ENCODE assay signal across 10 cellular contexts in genomic region chr17:75752405-75753192, GRCh38. TPM values are rescaled to one million over a fixed set of nuclear protein-coding genes. Genes with fewer than 3 reads are reported as not detected.
DNase-seq lines count a peak whose midpoint lies in the region; ATAC-seq and TF ChIP-seq lines count a peak whose summit lies in the region.
"Had no signal": no experiment of that assay in that cellular context is flagged by ENCODE, and none has a peak within 500 bp of the region (broad histone marks: within the 10 kb centered on the region; RNA-seq: fewer than 3 reads in every experiment).

No MANE protein-coding gene starts in this region.

- H3K36me3 ChIP-seq in MM.1S (replicated peaks; ENCODE audit: insufficient read depth, low read length), result no peaks in the 10 kb centered on the region

- peak overlapping the region; percentile 94; the same call in 1 of the 2 replicates for H2AFZ ChIP-seq in MM.1S (ENCODE audit: low read length)

- POLR2A ChIA-PET in activated naive CD8-positive, alpha-beta T cell treated with anti-CD3 and anti-CD28 coated beads, Interleukin-2, amount 10 ng/mL, durations not matched to agents 7 days and 5 days (lab: Charles Lee), result interaction anchor here (1.0 to 2.4 kb wide), 18 partner anchors 9 to 491 kb away, joined by 3 to 32 read pairs (median 6); partner anchors contain the start of genes GALK1, GGA3, MRPS7 and RECQL5

- 0 out of 2 replicates have a peak overlapping the region, but pooled peaks have one; percentile 74 for H3K4me3 ChIP-seq in MM.1S (ENCODE audit: low read length)

- TF ChIP-seq CTCF in MM.1S (IDR thresholded peaks at IDR 0.05; ENCODE audit: low read length) (peak; percentile 20), progenitor cell of endocrine pancreas (IDR thresholded peaks at IDR 0.05; ENCODE audit: unreplicated experiment) (no peak), omental fat pad (IDR thresholded peaks at IDR 0.05) (no peak)

- peak overlapping the region; percentile 83; the same call in 1 of the 2 replicates for H3K9ac ChIP-seq in MM.1S (ENCODE audit: low read length)

- peak overlapping the region; percentile 94; the same call in 1 of the 2 replicates for H3K4me2 ChIP-seq in MM.1S (ENCODE audit: low read depth, low read length)

- H3K27me3 ChIP-seq in MM.1S (replicated peaks; ENCODE audit: insufficient read depth, low read length), result no peaks in the 10 kb centered on the region

- no peak overlapping the region for H3K27ac Mint-ChIP-seq in activated naive CD8-positive, alpha-beta T cell treated with anti-CD3 and anti-CD28 coated beads, Interleukin-2, amount 10 ng/mL, durations not matched to agents 7 days and 5 days
- H3K27ac Mint-ChIP-seq in progenitor cell of endocrine pancreas, result peak overlapping the region; percentile 64

- no peaks in the 10 kb centered on the region for H3K9me3 ChIP-seq in MM.1S (replicated peaks; ENCODE audit: insufficient read depth, low read length)

- H3K4me1 Mint-ChIP-seq in activated T-cell treated with anti-CD3 and anti-CD28 coated beads, Interleukin-2, amount 50 U/mL, for 4 hours (ENCODE audit: low read depth), result peaks cover 20% of the 10 kb centered on the region
- peaks cover 9% of the 10 kb centered on the region for H3K4me1 Mint-ChIP-seq in activated naive CD8-positive, alpha-beta T cell treated with anti-CD3 and anti-CD28 coated beads, Interleukin-2, amount 10 ng/mL, durations not matched to agents 7 days and 5 days
- peaks cover 3% of the 10 kb centered on the region for H3K4me1 Mint-ChIP-seq in progenitor cell of endocrine pancreas (ENCODE audit: low read depth)

- H3K27ac ChIP-seq in MM.1S (ENCODE audit: low read length), result no peak overlapping the region

- H3K4me3 Mint-ChIP-seq in activated T-cell treated with anti-CD3 and anti-CD28 coated beads, Interleukin-2, amount 50 U/mL, for 4 hours, result peak overlapping the region; percentile 62
- peak overlapping the region; percentile 54 for H3K4me3 Mint-ChIP-seq in activated naive CD8-positive, alpha-beta T cell treated with anti-CD3 and anti-CD28 coated beads, Interleukin-2, amount 10 ng/mL, durations not matched to agents 7 days and 5 days
- no peak overlapping the region for H3K4me3 Mint-ChIP-seq in progenitor cell of endocrine pancreas (ENCODE audit: low read depth)

- H3K9me3 Mint-ChIP-seq in activated T-cell treated with anti-CD3 and anti-CD28 coated beads, Interleukin-2, amount 50 U/mL, for 4 hours, result no peaks in the 10 kb centered on the region
- no peaks in the 10 kb centered on the region for H3K9me3 Mint-ChIP-seq in activated naive CD8-positive, alpha-beta T cell treated with anti-CD3 and anti-CD28 coated beads, Interleukin-2, amount 10 ng/mL, durations not matched to agents 7 days and 5 days
- no peaks in the 10 kb centered on the region for H3K9me3 Mint-ChIP-seq in progenitor cell of endocrine pancreas (ENCODE audit: low read depth)

- no peaks in the 10 kb centered on the region for H3K79me2 ChIP-seq in MM.1S (ENCODE audit: low read length)

- H3K36me3 Mint-ChIP-seq in activated T-cell treated with anti-CD3 and anti-CD28 coated beads, Interleukin-2, amount 50 U/mL, for 4 hours (ENCODE audit: insufficient read depth), result no peaks in the 10 kb centered on the region
- no peaks in the 10 kb centered on the region for H3K36me3 Mint-ChIP-seq in activated naive CD8-positive, alpha-beta T cell treated with anti-CD3 and anti-CD28 coated beads, Interleukin-2, amount 10 ng/mL, durations not matched to agents 7 days and 5 days
- H3K36me3 Mint-ChIP-seq in progenitor cell of endocrine pancreas (ENCODE audit: insufficient read depth), result no peaks in the 10 kb centered on the region
- H3K36me3 Mint-ChIP-seq: brain had no signal

- no peaks in the 10 kb centered on the region for H3K9me2 ChIP-seq in MM.1S (replicated peaks; ENCODE audit: insufficient read depth, low read length)

- DNase-seq in activated T-cell treated with anti-CD3 and anti-CD28 coated beads, Interleukin-2, amount 50 U/mL, for 4 hours, result no peak
- DNase-seq in activated T-cell treated with anti-CD3 and anti-CD28 coated beads for 4 hours, result no peak
- no peak for DNase-seq in MM.1S
- DNase-seq in activated naive CD8-positive, alpha-beta T cell treated with anti-CD3 and anti-CD28 coated beads, Interleukin-2, amount 10 ng/mL, durations not matched to agents 7 days and 5 days, result peak; percentile 41
- DNase-seq in progenitor cell of endocrine pancreas (ENCODE audit: low spot score, unreplicated experiment), result no peak
- DNase-seq in omental fat pad (ENCODE audit: low spot score), result no peak
- no peak for DNase-seq in NCI-H526 (lab: John Stamatoyannopoulos, UW)
- DNase-seq: NCI-H226 had no signal

- H3K4me1 ChIP-seq in MM.1S (ENCODE audit: low read length), result peaks cover 6% of the 10 kb centered on the region

- peaks cover 2% of the 10 kb centered on the region for H3K27me3 Mint-ChIP-seq in activated T-cell treated with anti-CD3 and anti-CD28 coated beads, Interleukin-2, amount 50 U/mL, for 4 hours (ENCODE audit: low read depth)
- H3K27me3 Mint-ChIP-seq in activated naive CD8-positive, alpha-beta T cell treated with anti-CD3 and anti-CD28 coated beads, Interleukin-2, amount 10 ng/mL, durations not matched to agents 7 days and 5 days, result peaks cover 2% of the 10 kb centered on the region
- peaks cover 9% of the 10 kb centered on the region for H3K27me3 Mint-ChIP-seq in progenitor cell of endocrine pancreas

- H4K20me1 ChIP-seq in MM.1S (ENCODE audit: insufficient read depth, low read length), result no peaks in the 10 kb centered on the region

- no peak for ATAC-seq in activated T-cell treated with anti-CD3 and anti-CD28 coated beads, Interleukin-2, amount 50 U/mL, for 4 hours
- no peak for ATAC-seq in activated naive CD8-positive, alpha-beta T cell treated with anti-CD3 and anti-CD28 coated beads, Interleukin-2, amount 10 ng/mL, durations not matched to agents 7 days and 5 days (ENCODE audit: low read depth)
- no peak for ATAC-seq in omental fat pad (ENCODE audit: low FRiP score)
- ATAC-seq in HG03342 (IDR thresholded peaks at IDR 0.05; ENCODE audit: unreplicated experiment), result no peak

- no peaks in the 10 kb centered on the region for H3F3A ChIP-seq in MM.1S (ENCODE audit: insufficient read depth, low read length)

RNA-seq across cellular contexts. Expression of gene GALK1, which starts 12.4 kb away (rescaled TPM):
- 10 to 100 TPM; 16.9 to 23.5 (median 21.3) TPM for total RNA-seq in activated T-cell treated with anti-CD3 and anti-CD28 coated beads, Interleukin-2, amount 50 U/mL, for 4 hours
- 10 to 100 TPM; 50.4 to 53.0 TPM for total RNA-seq in activated naive CD8-positive, alpha-beta T cell treated with anti-CD3 and anti-CD28 coated beads, Interleukin-2, amount 10 ng/mL, durations not matched to agents 7 days and 5 days
- total RNA-seq in progenitor cell of endocrine pancreas (11.2 and 12.7 TPM in 2 replicates), omental fat pad (10 to 100 TPM; 15.9 to 51.5 (median 28.5) TPM)

RNA-seq across cellular contexts. Expression of gene ITGB4, which starts 31.3 kb away (rescaled TPM):
- 1 to 10 TPM in 2 of 3 donors, under 1 TPM in 1; 0.63 to 2.3 (median 1.6) TPM for total RNA-seq in activated T-cell treated with anti-CD3 and anti-CD28 coated beads, Interleukin-2, amount 50 U/mL, for 4 hours
- total RNA-seq in activated naive CD8-positive, alpha-beta T cell treated with anti-CD3 and anti-CD28 coated beads, Interleukin-2, amount 10 ng/mL, durations not matched to agents 7 days and 5 days, result 1 to 10 TPM; 1.0 to 1.4 TPM
- 9.7 and 14.8 TPM in 2 replicates for total RNA-seq in progenitor cell of endocrine pancreas
- total RNA-seq in omental fat pad, result 10 to 100 TPM; 10.7 to 27.0 (median 17.3) TPM

RNA-seq across cellular contexts. Expression of gene UNK, which starts 32.0 kb away (rescaled TPM):
- total RNA-seq in activated T-cell treated with anti-CD3 and anti-CD28 coated beads, Interleukin-2, amount 50 U/mL, for 4 hours, result 10 to 100 TPM; 21.0 to 24.5 (median 22.6) TPM
- 10 to 100 TPM; 37.4 to 39.8 TPM for total RNA-seq in activated naive CD8-positive, alpha-beta T cell treated with anti-CD3 and anti-CD28 coated beads, Interleukin-2, amount 10 ng/mL, durations not matched to agents 7 days and 5 days
- total RNA-seq in progenitor cell of endocrine pancreas (70.0 and 72.8 TPM in 2 replicates), omental fat pad (10 to 100 TPM; 19.4 to 38.9 (median 24.3) TPM)
